In the genomic region with DNA sequence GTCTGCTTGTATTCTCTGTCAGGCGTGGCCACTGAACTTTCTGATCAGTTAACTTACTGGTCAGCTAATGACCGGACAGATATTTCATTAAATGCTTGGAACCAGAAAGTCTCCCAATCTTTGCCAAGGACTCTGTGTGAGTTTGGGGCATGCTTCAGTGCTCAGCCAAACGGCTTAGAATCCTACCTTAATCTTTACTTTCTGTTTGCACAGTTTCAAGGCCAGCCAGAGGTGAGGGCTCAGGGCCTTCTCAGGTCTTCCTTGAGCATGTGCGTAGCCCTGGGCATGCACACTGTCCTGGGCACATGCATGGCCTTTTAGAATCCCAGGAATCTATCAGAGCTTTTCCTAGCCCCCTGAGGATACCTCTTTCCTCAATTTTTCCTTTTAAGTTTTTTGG, we compare ENCODE assay signal across 19 cellular contexts.
DNase-seq lines count a peak whose midpoint lies in the region; ATAC-seq, FAIRE-seq and TF ChIP-seq lines count a peak whose summit lies in the region.
"Had no signal": no experiment of that assay in that cellular context is flagged by ENCODE, and none has a peak within 500 bp of the region (broad histone marks: within the 10 kb centered on the region; RNA-seq: fewer than 3 reads in every experiment).

No MANE protein-coding gene starts in this region.

- CTCF ChIA-PET in activated naive CD4-positive, alpha-beta T cell treated with anti-CD3 and anti-CD28 coated beads, Interleukin-2, amount 10 ng/mL, durations not matched to agents 7 days and 5 days (lab: Charles Lee) = no interaction called here

- intact Hi-C loops in pancreas (cut with DNase I) (no loop called here), thyroid gland (cut with DNase I) (no loop called here)

- no peak overlapping the region for H3K27ac Mint-ChIP-seq in glutamatergic neuron (ENCODE audit: unreplicated experiment)
- no peak overlapping the region for H3K27ac Mint-ChIP-seq in activated naive CD4-positive, alpha-beta T cell treated with anti-CD3 and anti-CD28 coated beads, Interleukin-2, amount 10 ng/mL, durations not matched to agents 7 days and 5 days
- H3K27ac Mint-ChIP-seq: CD4-positive, alpha-beta memory T cell had no signal

- no peaks in the 10 kb centered on the region for H3K27me3 Mint-ChIP-seq in glutamatergic neuron (ENCODE audit: unreplicated experiment)
- H3K27me3 Mint-ChIP-seq in activated naive CD4-positive, alpha-beta T cell treated with anti-CD3 and anti-CD28 coated beads, Interleukin-2, amount 10 ng/mL, durations not matched to agents 7 days and 5 days = peaks cover 4% of the 10 kb centered on the region

- TF ChIP-seq POLR2A in thyroid gland (IDR thresholded peaks at IDR 0.05) = no peak
- no peak for TF ChIP-seq POLR2A in GM18505 (IDR thresholded peaks at IDR 0.05; ENCODE audit: borderline replicate concordance, extremely low read depth, insufficient read depth, insufficient read length)

- FAIRE-seq in pancreas (lab: Jason Lieb, UNC) = no peak
- FAIRE-seq: GM12891, GM19239, H1 had no signal

- H3K4me3 Mint-ChIP-seq in glutamatergic neuron (ENCODE audit: unreplicated experiment) = no peak overlapping the region
- no peak overlapping the region for H3K4me3 Mint-ChIP-seq in activated naive CD4-positive, alpha-beta T cell treated with anti-CD3 and anti-CD28 coated beads, Interleukin-2, amount 10 ng/mL, durations not matched to agents 7 days and 5 days
- H3K4me3 Mint-ChIP-seq: CD4-positive, alpha-beta memory T cell had no signal

- no peak for DNase-seq in pancreas
- DNase-seq in thyroid gland = peak; percentile 62 to 71
- DNase-seq in glutamatergic neuron = no peak
- no peak for DNase-seq in activated naive CD4-positive, alpha-beta T cell treated with anti-CD3 and anti-CD28 coated beads, Interleukin-2, amount 10 ng/mL, durations not matched to agents 7 days and 5 days
- DNase-seq: C1 segment of cervical spinal cord; Calu3; CD4-positive, alpha-beta memory T cell; COR-L47; DMS53; DMS79 treated with DMSO at 0.1 percent for 48 hours; GF-D8; GM23248; H7; HCEC 1CT had no signal

- H3K27me3 ChIP-seq in pancreas = no peaks in the 10 kb centered on the region
- no peaks in the 10 kb centered on the region for H3K27me3 ChIP-seq in thyroid gland

- H3K4me1 Mint-ChIP-seq in glutamatergic neuron (ENCODE audit: low read depth, unreplicated experiment) = no peaks in the 10 kb centered on the region
- no peaks in the 10 kb centered on the region for H3K4me1 Mint-ChIP-seq in activated naive CD4-positive, alpha-beta T cell treated with anti-CD3 and anti-CD28 coated beads, Interleukin-2, amount 10 ng/mL, durations not matched to agents 7 days and 5 days
- H3K4me1 Mint-ChIP-seq: CD4-positive, alpha-beta memory T cell had no signal

- ATAC-seq in pancreas (peak in 3 of 4 donors; percentile 57 to 90 (median 86)), GM18505 (IDR thresholded peaks at IDR 0.05; ENCODE audit: unreplicated experiment) (no peak)

- H3K4me3 ChIP-seq in pancreas (no peak overlapping the region), thyroid gland (replicated peaks in 1 of 3) (no peak overlapping the region)
- H3K4me3 ChIP-seq: GM23248 had no signal

- no peaks in the 10 kb centered on the region for H3K36me3 ChIP-seq in pancreas
- no peaks in the 10 kb centered on the region for H3K36me3 ChIP-seq in thyroid gland

- WGBS in pancreas, 2 donors = 31 to 37% methylated on average over 4 of the region's 4 CpGs
- 39% methylated on average over 4 of the region's 4 CpGs for WGBS in thyroid gland, 2 donors

- H3K9me3 ChIP-seq in pancreas (peaks cover 0 to 4% (median 0%) of the 10 kb centered on the region in 4 donors), thyroid gland (no peaks in the 10 kb centered on the region)

- H3K4me1 ChIP-seq in pancreas (peaks cover 0 to 4% (median 2%) of the 10 kb centered on the region in 3 donors), thyroid gland (peaks cover 6 to 13% of the 10 kb centered on the region in 2 donors)

- peaks cover 11% of the 10 kb centered on the region for H3K9me3 Mint-ChIP-seq in glutamatergic neuron (ENCODE audit: unreplicated experiment)
- peaks cover 1% of the 10 kb centered on the region for H3K9me3 Mint-ChIP-seq in activated naive CD4-positive, alpha-beta T cell treated with anti-CD3 and anti-CD28 coated beads, Interleukin-2, amount 10 ng/mL, durations not matched to agents 7 days and 5 days

- H3K27ac ChIP-seq in VCaP (peak overlapping the region; percentile 68), pancreas (no peak overlapping the region), thyroid gland (peak overlapping the region; percentile 53 to 87 (median 70))
- H3K27ac ChIP-seq: GM23248 had no signal

- peaks cover 26% of the 10 kb centered on the region for H3K36me3 Mint-ChIP-seq in glutamatergic neuron (ENCODE audit: unreplicated experiment)
- H3K36me3 Mint-ChIP-seq in activated naive CD4-positive, alpha-beta T cell treated with anti-CD3 and anti-CD28 coated beads, Interleukin-2, amount 10 ng/mL, durations not matched to agents 7 days and 5 days = no peaks in the 10 kb centered on the region

- TF ChIP-seq CTCF in VCaP (conservative IDR thresholded peaks at IDR 0.05) = no peak
- no peak for TF ChIP-seq CTCF in pancreas (IDR thresholded peaks at IDR 0.05)
- TF ChIP-seq CTCF in thyroid gland (IDR thresholded peaks at IDR 0.05) = no peak
- TF ChIP-seq CTCF in glutamatergic neuron (IDR thresholded peaks at IDR 0.05; ENCODE audit: partially characterized antibody, unreplicated experiment) = no peak

Comparison
In these comparisons a context has a peak if more than half of its experiments do, and no peak if none do; other contexts are left out.
1. H3K27ac ChIP-seq: peak in VCaP (single experiment) and thyroid gland (3 of 3); none in pancreas (0 of 4).
2. DNase-seq: peak in thyroid gland (2 of 2); none in pancreas (0 of 6), glutamatergic neuron (single experiment) and activated naive CD4-positive, alpha-beta T cell treated with anti-CD3 and anti-CD28 coated beads, Interleukin-2, amount 10 ng/mL, durations not matched to agents 7 days and 5 days (single experiment).